In genomic region chr12:25063873-25064598, GRCh38 we compare ENCODE assay signal across 1 cellular context.
TF ChIP-seq lines count a peak whose summit lies in the region.

No MANE protein-coding gene starts in this region.

TF ChIP-seq in H1, 55 proteins besides CTCF, POLR2A, EP300 and RAD21:
- no peak for TF ChIP-seq RXRA (IDR thresholded peaks at IDR 0.05; ENCODE audit: insufficient read depth, low read depth, low read length)
- no peak for TF ChIP-seq KDM4A (IDR thresholded peaks at IDR 0.05; ENCODE audit: low read depth, low read length, severe bottlenecking)
- no peak for TF ChIP-seq BRCA1 (IDR thresholded peaks at IDR 0.05; ENCODE audit: low read depth, low read length)
- TF ChIP-seq MAFK (IDR thresholded peaks at IDR 0.05; ENCODE audit: low read depth, low read length), result no peak
- TF ChIP-seq HDAC2 (IDR thresholded peaks at IDR 0.05; ENCODE audit: borderline replicate concordance in 1 of 2, low read depth in 2 of 2, low read length in 2 of 2), result 0 out of 4 replicates have a peak, but pooled peaks of 1 of the 2 experiments have one; percentile 22
- peak; percentile 61 for TF ChIP-seq TEAD4 (IDR thresholded peaks at IDR 0.05; ENCODE audit: low read depth, low read length)
- TF ChIP-seq ATF2 (IDR thresholded peaks at IDR 0.05; ENCODE audit: low read length), result no peak
- no peak for TF ChIP-seq POU5F1 (IDR thresholded peaks at IDR 0.05; ENCODE audit: low read depth, low read length)
